Comparison of ENCODE assay signal across 1 cellular context in the genomic region with DNA sequence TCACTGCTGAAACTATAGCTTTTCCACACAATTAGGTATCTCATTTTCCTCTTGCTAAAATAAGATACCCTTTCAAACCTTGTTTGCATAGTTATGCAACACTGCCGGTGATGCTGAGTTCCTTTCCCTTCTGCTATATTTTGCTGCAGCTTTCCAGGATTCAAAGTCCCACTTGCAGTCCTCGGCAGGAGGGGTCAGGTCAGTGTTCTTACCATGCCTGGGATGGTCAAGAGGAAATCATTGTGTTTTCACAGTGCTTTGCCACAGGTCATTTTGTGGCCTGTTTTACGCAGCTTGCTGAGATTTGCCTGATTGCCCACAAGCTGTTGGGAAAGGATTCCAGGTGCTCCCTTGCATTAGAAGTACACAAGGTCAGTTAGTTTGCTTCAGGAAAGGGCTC.
TF ChIP-seq lines count a peak whose summit lies in the region.

No MANE protein-coding gene starts in this region.

TF ChIP-seq in HepG2, 621 proteins besides CTCF, POLR2A, EP300 and RAD21 (continued from another document and continues in another):
- TF ChIP-seq, protein P1, sequence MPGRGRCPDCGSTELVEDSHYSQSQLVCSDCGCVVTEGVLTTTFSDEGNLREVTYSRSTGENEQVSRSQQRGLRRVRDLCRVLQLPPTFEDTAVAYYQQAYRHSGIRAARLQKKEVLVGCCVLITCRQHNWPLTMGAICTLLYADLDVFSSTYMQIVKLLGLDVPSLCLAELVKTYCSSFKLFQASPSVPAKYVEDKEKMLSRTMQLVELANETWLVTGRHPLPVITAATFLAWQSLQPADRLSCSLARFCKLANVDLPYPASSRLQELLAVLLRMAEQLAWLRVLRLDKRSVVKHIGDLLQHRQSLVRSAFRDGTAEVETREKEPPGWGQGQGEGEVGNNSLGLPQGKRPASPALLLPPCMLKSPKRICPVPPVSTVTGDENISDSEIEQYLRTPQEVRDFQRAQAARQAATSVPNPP (CRISPR knock-in tag; IDR thresholded peaks at IDR 0.05) = no peak
- TF ChIP-seq RXRA (CRISPR knock-in tag; IDR thresholded peaks at IDR 0.05) (peak; percentile 65; the same call in 1 of the 2 replicates), ZNF292 (CRISPR knock-in tag; IDR thresholded peaks at IDR 0.05; ENCODE audit: borderline replicate concordance, low read depth) (peak; percentile 67; the same call in 1 of the 2 replicates), SNAPC2 (CRISPR knock-in tag; IDR thresholded peaks at IDR 0.05) (no peak), STAT6 (CRISPR knock-in tag; IDR thresholded peaks at IDR 0.05; ENCODE audit: borderline replicate concordance) (no peak), HDAC1 (CRISPR knock-in tag; IDR thresholded peaks at IDR 0.05) (peak; percentile 85), ADNP (CRISPR knock-in tag; IDR thresholded peaks at IDR 0.05) (no peak), FOXA1 (IDR thresholded peaks at IDR 0.05) (no peak), FOXA1 (CRISPR knock-in tag; IDR thresholded peaks at IDR 0.05) (peak; percentile 63), ZNF333 (CRISPR knock-in tag; IDR thresholded peaks at IDR 0.05; ENCODE audit: borderline replicate concordance) (no peak), SALL1 (CRISPR knock-in tag; IDR thresholded peaks at IDR 0.05) (peak; percentile 82), EED (CRISPR knock-in tag; IDR thresholded peaks at IDR 0.05) (no peak), SKI (IDR thresholded peaks at IDR 0.05; ENCODE audit: partially characterized antibody) (no peak), RFX5 (IDR thresholded peaks at IDR 0.05; ENCODE audit: low read depth, low read length) (no peak), ZNF572 (CRISPR knock-in tag; IDR thresholded peaks at IDR 0.05) (no peak), ETS1 (CRISPR knock-in tag; IDR thresholded peaks at IDR 0.05) (no peak), HCFC1 (IDR thresholded peaks at IDR 0.05; ENCODE audit: low read depth, low read length) (no peak), ZNF567 (CRISPR knock-in tag; IDR thresholded peaks at IDR 0.05; ENCODE audit: borderline replicate concordance) (no peak), ZNF280D (CRISPR knock-in tag; IDR thresholded peaks at IDR 0.05) (no peak), MIER3 (CRISPR knock-in tag; IDR thresholded peaks at IDR 0.05; ENCODE audit: borderline replicate concordance) (peak; percentile 36; the same call in 1 of the 2 replicates), ZNF160 (CRISPR knock-in tag; IDR thresholded peaks at IDR 0.05) (no peak), ZNF569 (CRISPR knock-in tag; IDR thresholded peaks at IDR 0.05; ENCODE audit: borderline replicate concordance) (no peak), KDM6A (CRISPR knock-in tag; IDR thresholded peaks at IDR 0.05; ENCODE audit: low read depth) (no peak), HES4 (CRISPR knock-in tag; IDR thresholded peaks at IDR 0.05; ENCODE audit: borderline replicate concordance) (no peak), MXD4 (CRISPR knock-in tag; IDR thresholded peaks at IDR 0.05) (no peak), ATF4 (CRISPR knock-in tag; IDR thresholded peaks at IDR 0.05) (peak in 1 of 2 experiments; percentile 17; a peak in 1 of 4 replicates), TRAFD1 (CRISPR knock-in tag; IDR thresholded peaks at IDR 0.05; ENCODE audit: borderline replicate concordance) (no peak), GTF2F1 (IDR thresholded peaks at IDR 0.05; ENCODE audit: low read length) (no peak), KMT2B (CRISPR knock-in tag; IDR thresholded peaks at IDR 0.05) (no peak), ZNF713 (CRISPR knock-in tag; IDR thresholded peaks at IDR 0.05) (no peak), DMAP1 (CRISPR knock-in tag; IDR thresholded peaks at IDR 0.05) (no peak), ZXDC (CRISPR knock-in tag; IDR thresholded peaks at IDR 0.05) (no peak), KLF6 (CRISPR knock-in tag; IDR thresholded peaks at IDR 0.05) (no peak), SOX6 (IDR thresholded peaks at IDR 0.05) (no peak), SOX6 (CRISPR knock-in tag; IDR thresholded peaks at IDR 0.05) (peak; percentile 87), FOXK1 (CRISPR knock-in tag; IDR thresholded peaks at IDR 0.05; ENCODE audit: borderline replicate concordance, low read depth) (peak; percentile 42; the same call in 1 of the 2 replicates), ZBTB7A (CRISPR knock-in tag; IDR thresholded peaks at IDR 0.05) (no peak), ZSCAN25 (CRISPR knock-in tag; IDR thresholded peaks at IDR 0.05) (no peak), SOX13 (IDR thresholded peaks at IDR 0.05) (no peak), SOX13 (CRISPR knock-in tag; conservative IDR thresholded peaks at IDR 0.05 in 1 of 2, IDR thresholded peaks at IDR 0.05 in 1 of 2) (peak in 1 of 2 experiments; percentile 60; a peak in 2 of 4 replicates), ZKSCAN1 (IDR thresholded peaks at IDR 0.05; ENCODE audit: low read length) (no peak), ZNF282 (IDR thresholded peaks at IDR 0.05; ENCODE audit: partially characterized antibody) (no peak)
- TF ChIP-seq, protein P2, sequence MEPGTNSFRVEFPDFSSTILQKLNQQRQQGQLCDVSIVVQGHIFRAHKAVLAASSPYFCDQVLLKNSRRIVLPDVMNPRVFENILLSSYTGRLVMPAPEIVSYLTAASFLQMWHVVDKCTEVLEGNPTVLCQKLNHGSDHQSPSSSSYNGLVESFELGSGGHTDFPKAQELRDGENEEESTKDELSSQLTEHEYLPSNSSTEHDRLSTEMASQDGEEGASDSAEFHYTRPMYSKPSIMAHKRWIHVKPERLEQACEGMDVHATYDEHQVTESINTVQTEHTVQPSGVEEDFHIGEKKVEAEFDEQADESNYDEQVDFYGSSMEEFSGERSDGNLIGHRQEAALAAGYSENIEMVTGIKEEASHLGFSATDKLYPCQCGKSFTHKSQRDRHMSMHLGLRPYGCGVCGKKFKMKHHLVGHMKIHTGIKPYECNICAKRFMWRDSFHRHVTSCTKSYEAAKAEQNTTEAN (CRISPR knock-in tag; conservative IDR thresholded peaks at IDR 0.05) = no peak
- TF ChIP-seq, protein P3, sequence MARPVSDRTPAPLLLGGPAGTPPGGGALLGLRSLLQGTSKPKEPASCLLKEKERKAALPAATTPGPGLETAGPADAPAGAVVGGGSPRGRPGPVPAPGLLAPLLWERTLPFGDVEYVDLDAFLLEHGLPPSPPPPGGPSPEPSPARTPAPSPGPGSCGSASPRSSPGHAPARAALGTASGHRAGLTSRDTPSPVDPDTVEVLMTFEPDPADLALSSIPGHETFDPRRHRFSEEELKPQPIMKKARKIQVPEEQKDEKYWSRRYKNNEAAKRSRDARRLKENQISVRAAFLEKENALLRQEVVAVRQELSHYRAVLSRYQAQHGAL (CRISPR knock-in tag; IDR thresholded peaks at IDR 0.05; ENCODE audit: not compliant biosample characterization) = no peak
- TF ChIP-seq, protein P4, sequence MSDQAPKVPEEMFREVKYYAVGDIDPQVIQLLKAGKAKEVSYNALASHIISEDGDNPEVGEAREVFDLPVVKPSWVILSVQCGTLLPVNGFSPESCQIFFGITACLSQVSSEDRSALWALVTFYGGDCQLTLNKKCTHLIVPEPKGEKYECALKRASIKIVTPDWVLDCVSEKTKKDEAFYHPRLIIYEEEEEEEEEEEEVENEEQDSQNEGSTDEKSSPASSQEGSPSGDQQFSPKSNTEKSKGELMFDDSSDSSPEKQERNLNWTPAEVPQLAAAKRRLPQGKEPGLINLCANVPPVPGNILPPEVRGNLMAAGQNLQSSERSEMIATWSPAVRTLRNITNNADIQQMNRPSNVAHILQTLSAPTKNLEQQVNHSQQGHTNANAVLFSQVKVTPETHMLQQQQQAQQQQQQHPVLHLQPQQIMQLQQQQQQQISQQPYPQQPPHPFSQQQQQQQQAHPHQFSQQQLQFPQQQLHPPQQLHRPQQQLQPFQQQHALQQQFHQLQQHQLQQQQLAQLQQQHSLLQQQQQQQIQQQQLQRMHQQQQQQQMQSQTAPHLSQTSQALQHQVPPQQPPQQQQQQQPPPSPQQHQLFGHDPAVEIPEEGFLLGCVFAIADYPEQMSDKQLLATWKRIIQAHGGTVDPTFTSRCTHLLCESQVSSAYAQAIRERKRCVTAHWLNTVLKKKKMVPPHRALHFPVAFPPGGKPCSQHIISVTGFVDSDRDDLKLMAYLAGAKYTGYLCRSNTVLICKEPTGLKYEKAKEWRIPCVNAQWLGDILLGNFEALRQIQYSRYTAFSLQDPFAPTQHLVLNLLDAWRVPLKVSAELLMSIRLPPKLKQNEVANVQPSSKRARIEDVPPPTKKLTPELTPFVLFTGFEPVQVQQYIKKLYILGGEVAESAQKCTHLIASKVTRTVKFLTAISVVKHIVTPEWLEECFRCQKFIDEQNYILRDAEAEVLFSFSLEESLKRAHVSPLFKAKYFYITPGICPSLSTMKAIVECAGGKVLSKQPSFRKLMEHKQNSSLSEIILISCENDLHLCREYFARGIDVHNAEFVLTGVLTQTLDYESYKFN (CRISPR knock-in tag; conservative IDR thresholded peaks at IDR 0.05) = peak; percentile 77
